ENCODE assay signal across 1 cellular context in genomic region chr17:41324180-41325075, GRCh38.
TF ChIP-seq lines count a peak whose summit lies in the region.

No MANE protein-coding gene starts in this region.

TF ChIP-seq in HepG2, 621 proteins besides CTCF, POLR2A, EP300 and RAD21:
- 0 out of 2 replicates have a peak, but pooled peaks have one; percentile 53 for TF ChIP-seq ZNF468 (CRISPR knock-in tag; IDR thresholded peaks at IDR 0.05)
- TF ChIP-seq, protein P1, sequence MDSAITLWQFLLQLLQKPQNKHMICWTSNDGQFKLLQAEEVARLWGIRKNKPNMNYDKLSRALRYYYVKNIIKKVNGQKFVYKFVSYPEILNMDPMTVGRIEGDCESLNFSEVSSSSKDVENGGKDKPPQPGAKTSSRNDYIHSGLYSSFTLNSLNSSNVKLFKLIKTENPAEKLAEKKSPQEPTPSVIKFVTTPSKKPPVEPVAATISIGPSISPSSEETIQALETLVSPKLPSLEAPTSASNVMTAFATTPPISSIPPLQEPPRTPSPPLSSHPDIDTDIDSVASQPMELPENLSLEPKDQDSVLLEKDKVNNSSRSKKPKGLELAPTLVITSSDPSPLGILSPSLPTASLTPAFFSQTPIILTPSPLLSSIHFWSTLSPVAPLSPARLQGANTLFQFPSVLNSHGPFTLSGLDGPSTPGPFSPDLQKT (CRISPR knock-in tag; IDR thresholded peaks at IDR 0.05; ENCODE audit: borderline replicate concordance): no peak
- TF ChIP-seq STAG1 (CRISPR knock-in tag; IDR thresholded peaks at IDR 0.05): peak; percentile 52
- no peak for TF ChIP-seq SIX4 (CRISPR knock-in tag; IDR thresholded peaks at IDR 0.05)
- 0 out of 2 replicates have a peak, but pooled peaks have one; percentile 12 for TF ChIP-seq SMC3 (IDR thresholded peaks at IDR 0.05; ENCODE audit: low read length)
